In genomic region chr16:70745536-70746025, GRCh38 we compare ENCODE assay signal across 12 cellular contexts. TPM values are rescaled to one million over a fixed set of nuclear protein-coding genes. Genes with fewer than 3 reads are reported as not detected.
DNase-seq lines count a peak whose midpoint lies in the region; ATAC-seq and TF ChIP-seq lines count a peak whose summit lies in the region.
"Had no signal": no experiment of that assay in that cellular context is flagged by ENCODE, and none has a peak within 500 bp of the region (broad histone marks: within the 10 kb centered on the region; RNA-seq: fewer than 3 reads in every experiment).

No MANE protein-coding gene starts in this region.

- H3K9me3 Mint-ChIP-seq in activated naive CD8-positive, alpha-beta T cell (ENCODE audit: low read depth): no peaks in the 10 kb centered on the region
- H3K9me3 Mint-ChIP-seq: central memory CD8-positive, alpha-beta T cell; T-helper 2 cell treated with Interferon-gamma antibody and Interleukin-4, amounts not matched to agents 5 μg/mL and 100 μg/mL, for 36 hours had no signal

- H3K4me3 ChIP-seq in HL-60 (replicated peaks; ENCODE audit: insufficient read depth, low read length) (no peak overlapping the region), right lobe of liver (peak overlapping the region in 1 of 3 donors; percentile 14), subcutaneous abdominal adipose tissue (ENCODE audit: low read depth in 1 of 5, low read length in 5 of 5) (no peak overlapping the region)

- H3K27ac ChIP-seq in HL-60 (replicated peaks): peak overlapping the region; percentile 77
- H3K27ac ChIP-seq in right lobe of liver: peak overlapping the region; percentile 81 to 96 (median 82)
- peak overlapping the region; percentile 54 for H3K27ac ChIP-seq in subcutaneous abdominal adipose tissue (ENCODE audit: low read depth, low read length)

- no peaks in the 10 kb centered on the region for H3K27me3 ChIP-seq in HL-60 (ENCODE audit: insufficient read depth, poor library complexity, severe bottlenecking)
- H3K27me3 ChIP-seq in right lobe of liver: no peaks in the 10 kb centered on the region
- no peaks in the 10 kb centered on the region for H3K27me3 ChIP-seq in subcutaneous abdominal adipose tissue (ENCODE audit: control insufficient read depth in 5 of 5, insufficient read depth in 4 of 5, low read length in 5 of 5)

- H3K4me1 Mint-ChIP-seq in activated naive CD8-positive, alpha-beta T cell (ENCODE audit: low read depth): peaks cover 47% of the 10 kb centered on the region
- H3K4me1 Mint-ChIP-seq: central memory CD8-positive, alpha-beta T cell had no signal

- no peaks in the 10 kb centered on the region for H3K27me3 Mint-ChIP-seq in activated naive CD8-positive, alpha-beta T cell
- H3K27me3 Mint-ChIP-seq: central memory CD8-positive, alpha-beta T cell had no signal

- no peak for DNase-seq in HL-60 (ENCODE audit: low read depth in 1 of 2, low spot score in 1 of 2)
- peak in 1 of 3 donors; percentile 63 for DNase-seq in right lobe of liver
- DNase-seq in hypothalamus (lab: John Stamatoyannopoulos, UW): no peak
- no peak for DNase-seq in stimulated activated naive CD8-positive, alpha-beta T cell treated with anti-CD3 and anti-CD28 coated beads, Interleukin-15, Interleukin-2, amounts not matched to agents 100 U/mL and 50 U/mL, for 24 hours
- DNase-seq in stimulated activated CD4-positive, alpha-beta T cell treated with anti-CD3 and anti-CD28 coated beads, Interleukin-4, amount 100 ng/mL, for 4 hours: no peak
- DNase-seq: activated T-cell treated with anti-CD3 and anti-CD28 coated beads for 4 hours, DMS79 treated with DMSO at 0.1 percent for 48 hours, NCI-H1417 had no signal

- peaks cover 11% of the 10 kb centered on the region for H3K36me3 Mint-ChIP-seq in activated naive CD8-positive, alpha-beta T cell

- H3K4me1 ChIP-seq in right lobe of liver (peaks cover 0 to 83% (median 44%) of the 10 kb centered on the region in 4 donors), subcutaneous abdominal adipose tissue (ENCODE audit: control insufficient read depth in 5 of 5, insufficient read depth in 5 of 5, low read length in 5 of 5) (peaks cover 3 to 58% (median 55%) of the 10 kb centered on the region in 5 donors)

- TF ChIP-seq POLR2A in right lobe of liver (IDR thresholded peaks at IDR 0.05): no peak

- no peak overlapping the region for H3K9ac ChIP-seq in subcutaneous abdominal adipose tissue (ENCODE audit: low read length in 5 of 5)

- H3K27ac Mint-ChIP-seq in activated naive CD8-positive, alpha-beta T cell: peak overlapping the region; percentile 90

- 62% methylated on average over 5 of the region's 6 CpGs for WGBS in right lobe of liver (ENCODE audit: insufficient coverage, low coverage, low lambda C conversion rate, missing lambda C conversion rate)

- ATAC-seq in right lobe of liver: peak in 2 of 4 donors; percentile 1 to 7
- ATAC-seq in stimulated activated naive CD8-positive, alpha-beta T cell treated with anti-CD3 and anti-CD28 coated beads, Interleukin-15, Interleukin-2, amounts not matched to agents 100 U/mL and 50 U/mL, for 24 hours: no peak

- no peak overlapping the region for H3K4me3 Mint-ChIP-seq in activated naive CD8-positive, alpha-beta T cell
- H3K4me3 Mint-ChIP-seq: central memory CD8-positive, alpha-beta T cell; T-helper 2 cell treated with Interferon-gamma antibody and Interleukin-4, amounts not matched to agents 5 μg/mL and 100 μg/mL, for 36 hours had no signal

- H3K36me3 ChIP-seq in right lobe of liver: no peaks in the 10 kb centered on the region
- peaks cover 2 to 46% (median 23%) of the 10 kb centered on the region in 5 donors for H3K36me3 ChIP-seq in subcutaneous abdominal adipose tissue (ENCODE audit: control insufficient read depth in 5 of 5, insufficient read depth in 5 of 5, low read length in 5 of 5)

- H3K9me3 ChIP-seq in right lobe of liver (no peaks in the 10 kb centered on the region), subcutaneous abdominal adipose tissue (ENCODE audit: control insufficient read depth in 5 of 5, low read length in 5 of 5) (no peaks in the 10 kb centered on the region)

- intact Hi-C loops in right lobe of liver (cut with DNase I): no loop called here

- TF ChIP-seq CTCF in HL-60 (IDR thresholded peaks at IDR 0.05; ENCODE audit: insufficient read depth, low read length) (no peak), right lobe of liver (IDR thresholded peaks at IDR 0.05) (no peak)

RNA-seq across cellular contexts. Expression of gene VAC14, which starts 55.4 kb away (rescaled TPM):
- total RNA-seq in right lobe of liver: 10 to 100 TPM; 14.3 to 40.2 (median 23.4) TPM

RNA-seq across cellular contexts. Expression of gene MTSS2, which starts 59.7 kb away (rescaled TPM):
- total RNA-seq in right lobe of liver: 100 to 1,000 TPM in 2 of 6 experiments, 10 to 100 TPM in 4; 28.5 to 117 (median 80.2) TPM
